Comparison of ENCODE assay signal across 11 cellular contexts in the genomic region with DNA sequence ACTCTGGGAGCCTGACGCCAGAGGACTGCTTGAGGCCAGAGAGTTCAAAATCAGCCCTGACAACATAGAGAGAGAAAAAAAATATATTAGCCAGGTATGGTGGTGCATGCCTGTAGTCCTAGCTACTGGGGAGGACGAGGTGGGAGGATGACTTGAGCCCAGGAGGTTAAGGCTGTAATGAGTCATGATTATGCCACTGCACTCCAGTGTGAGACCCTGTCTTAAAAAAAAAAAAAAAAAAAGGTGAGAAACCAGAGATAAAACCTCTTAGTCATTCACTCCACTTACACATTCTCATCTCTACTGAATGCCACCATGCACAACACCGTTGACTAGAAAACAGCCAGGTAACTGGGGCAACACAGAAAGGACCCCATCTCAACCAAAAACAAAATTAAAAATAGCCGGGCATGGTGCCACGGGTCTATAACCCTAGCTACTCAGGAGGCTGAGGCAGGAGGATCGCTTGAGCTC.
DNase-seq lines count a peak whose midpoint lies in the region; ATAC-seq and TF ChIP-seq lines count a peak whose summit lies in the region.
"Had no signal": no experiment of that assay in that cellular context is flagged by ENCODE, and none has a peak within 500 bp of the region (broad histone marks: within the 10 kb centered on the region; RNA-seq: fewer than 3 reads in every experiment).

No MANE protein-coding gene starts in this region.

- intact Hi-C loops in ascending aorta (cut with DNase I) = no loop called here

- no peak for TF ChIP-seq CTCF in ascending aorta (IDR thresholded peaks at IDR 0.05)

- H3K36me3 ChIP-seq in Karpas-422 (ENCODE audit: insufficient read depth, low read length) (no peaks in the 10 kb centered on the region), ascending aorta (peaks cover 7 to 16% of the 10 kb centered on the region in 2 donors)

- no peaks in the 10 kb centered on the region for H4K20me1 ChIP-seq in Karpas-422 (ENCODE audit: insufficient read depth, low read depth, low read length)

- H3K36me3 Mint-ChIP-seq in stimulated activated memory B cell treated with anti-CD40 and anti-IgM and Interleukin-4, amounts not matched to agents 10 μg/mL and 1 μg/mL and 100 μg/mL, for 72 hours = peaks cover 45% of the 10 kb centered on the region

- no peaks in the 10 kb centered on the region for H3K27me3 Mint-ChIP-seq in stimulated activated memory B cell treated with anti-CD40 and anti-IgM and Interleukin-4, amounts not matched to agents 10 μg/mL and 1 μg/mL and 100 μg/mL, for 72 hours

- H3K9me2 ChIP-seq in Karpas-422 (replicated peaks; ENCODE audit: insufficient read depth, low read length) = no peaks in the 10 kb centered on the region

- H3K9me3 ChIP-seq in Karpas-422 (ENCODE audit: low read length) (no peaks in the 10 kb centered on the region), ascending aorta (no peaks in the 10 kb centered on the region)

- peaks cover 4% of the 10 kb centered on the region; the same call in 1 of the 2 replicates for H3K79me2 ChIP-seq in Karpas-422 (ENCODE audit: low read length)

- H3K4me1 Mint-ChIP-seq in stimulated activated memory B cell treated with anti-CD40 and anti-IgM and Interleukin-4, amounts not matched to agents 10 μg/mL and 1 μg/mL and 100 μg/mL, for 72 hours = peaks cover 63% of the 10 kb centered on the region

- H3K4me1 ChIP-seq in Karpas-422 (ENCODE audit: low read length) (peaks cover 70% of the 10 kb centered on the region), ascending aorta (peaks cover 4 to 14% of the 10 kb centered on the region in 2 donors)

- no peak for ATAC-seq in stimulated activated memory B cell treated with anti-CD40 and anti-IgM and Interleukin-4, amounts not matched to agents 10 μg/mL and 1 μg/mL and 100 μg/mL, for 72 hours
- ATAC-seq in HG03442 (IDR thresholded peaks at IDR 0.05; ENCODE audit: unreplicated experiment) = no peak

- peak; percentile 41 for DNase-seq in NK-92 treated with Interleukin-12 subunit alpha and Interleukin-12 subunit beta, amount 100 ng/mL, for 24 hours (lab: John Stamatoyannopoulos, UW)
- DNase-seq in NK-92 (lab: John Stamatoyannopoulos, UW; ENCODE audit: unreplicated experiment) (no peak), Karpas-422 (peak; percentile 47), ascending aorta (ENCODE audit: low spot score in 2 of 2) (no peak), DMS153 treated with DMSO at 0.1 percent for 48 hours (lab: John Stamatoyannopoulos, UW; ENCODE audit: unreplicated experiment) (no peak), NCI-H345 treated with DMSO at 0.1 percent for 48 hours (lab: John Stamatoyannopoulos, UW; ENCODE audit: unreplicated experiment) (no peak)
- DNase-seq: NCI-H2029 treated with DMSO at 0.1 percent for 48 hours, SW 1271 had no signal

- peak overlapping the region; percentile 57; the same call in 1 of the 2 replicates for H3K4me3 ChIP-seq in Karpas-422 (ENCODE audit: low read length)
- no peak overlapping the region for H3K4me3 ChIP-seq in ascending aorta
- H3K4me3 ChIP-seq: cardiac muscle cell had no signal

- peak overlapping the region; percentile 21 for H3K4me3 Mint-ChIP-seq in stimulated activated memory B cell treated with anti-CD40 and anti-IgM and Interleukin-4, amounts not matched to agents 10 μg/mL and 1 μg/mL and 100 μg/mL, for 72 hours

- peak overlapping the region; percentile 94 for H3K27ac ChIP-seq in Karpas-422 (ENCODE audit: low read length)
- H3K27ac ChIP-seq in ascending aorta = peak overlapping the region; percentile 48 to 54

- H3K27ac Mint-ChIP-seq in stimulated activated memory B cell treated with anti-CD40 and anti-IgM and Interleukin-4, amounts not matched to agents 10 μg/mL and 1 μg/mL and 100 μg/mL, for 72 hours = peak overlapping the region; percentile 83

- H3K4me2 ChIP-seq in Karpas-422 (ENCODE audit: low read depth, low read length, poor library complexity, severe bottlenecking) = peak overlapping the region; percentile 95

- H2AFZ ChIP-seq in Karpas-422 (ENCODE audit: low read length) = no peak overlapping the region

- no peaks in the 10 kb centered on the region for H3K9me3 Mint-ChIP-seq in stimulated activated memory B cell treated with anti-CD40 and anti-IgM and Interleukin-4, amounts not matched to agents 10 μg/mL and 1 μg/mL and 100 μg/mL, for 72 hours

- no peaks in the 10 kb centered on the region for H3K27me3 ChIP-seq in Karpas-422 (ENCODE audit: low read length)
- H3K27me3 ChIP-seq in ascending aorta = no peaks in the 10 kb centered on the region
- H3K27me3 ChIP-seq: cardiac muscle cell had no signal

- H3K9ac ChIP-seq in Karpas-422 (ENCODE audit: low read length) = peak overlapping the region; percentile 54

Comparison
In these comparisons a context has a peak if more than half of its experiments do, and no peak if none do; other contexts are left out.
1. DNase-seq: peak in NK-92 treated with Interleukin-12 subunit alpha and Interleukin-12 subunit beta, amount 100 ng/mL, for 24 hours (single experiment) and Karpas-422 (single experiment); none in NK-92 (single experiment), ascending aorta (0 of 2), DMS153 treated with DMSO at 0.1 percent for 48 hours (single experiment) and NCI-H345 treated with DMSO at 0.1 percent for 48 hours (single experiment).